ENCODE assay signal across 13 cellular contexts in genomic region chr10:32982911-32983310, GRCh38. TPM values are rescaled to one million over a fixed set of nuclear protein-coding genes. Genes with fewer than 3 reads are reported as not detected.
DNase-seq lines count a peak whose midpoint lies in the region; ATAC-seq and TF ChIP-seq lines count a peak whose summit lies in the region.
"Had no signal": no experiment of that assay in that cellular context is flagged by ENCODE, and none has a peak within 500 bp of the region (broad histone marks: within the 10 kb centered on the region; RNA-seq: fewer than 3 reads in every experiment).

No MANE protein-coding gene starts in this region.

- H2AFZ ChIP-seq in PC-9 (no peak overlapping the region), neuronal stem cell (ENCODE audit: low read length) (peak overlapping the region; percentile 61)

- H3K9me3 Mint-ChIP-seq in CD8-positive, alpha-beta memory T cell: no peaks in the 10 kb centered on the region

- no peak overlapping the region for H2BK15ac ChIP-seq in neuronal stem cell (ENCODE audit: low read length)

- no peaks in the 10 kb centered on the region for H3K36me3 ChIP-seq in CD8-positive, alpha-beta memory T cell (ENCODE audit: insufficient read depth, low read length)
- no peaks in the 10 kb centered on the region for H3K36me3 ChIP-seq in PC-9 (ENCODE audit: low read depth)
- no peaks in the 10 kb centered on the region for H3K36me3 ChIP-seq in neuronal stem cell (replicated peaks in 1 of 2; ENCODE audit: control insufficient read depth in 2 of 2, insufficient read depth in 2 of 2, low read length in 2 of 2)
- no peaks in the 10 kb centered on the region for H3K36me3 ChIP-seq in BE2C

- no peaks in the 10 kb centered on the region for H3K79me1 ChIP-seq in neuronal stem cell (ENCODE audit: low read depth, low read length)

- H3K79me2 ChIP-seq in PC-9 (ENCODE audit: low read depth): peaks cover 9% of the 10 kb centered on the region

- WGBS in neuronal stem cell (ENCODE audit: extremely low coverage in 2 of 2, insufficient read length in 2 of 2, insufficient replicate concordance in 1 of 2), 2 donors: no CpG with 5 or more reads among the region's 1 CpG

- H3K9me2 ChIP-seq in PC-9 (ENCODE audit: insufficient read depth): no peaks in the 10 kb centered on the region

- no TSS peak for BruUV-seq in PC-9 (replicated peaks; lab: Mats Ljungman, UMichigan)

- H3K4ac ChIP-seq in neuronal stem cell (ENCODE audit: low read length): no peak overlapping the region

- peaks cover 37% of the 10 kb centered on the region for H3K4me1 ChIP-seq in CD8-positive, alpha-beta memory T cell (ENCODE audit: insufficient read depth, low read length)
- H3K4me1 ChIP-seq in PC-9 (replicated peaks; ENCODE audit: insufficient read depth): peaks cover 69% of the 10 kb centered on the region
- H3K4me1 ChIP-seq in neuronal stem cell (ENCODE audit: control insufficient read depth in 2 of 2, insufficient read depth in 1 of 2, low read depth in 1 of 2, low read length in 2 of 2): peaks cover 2 to 30% of the 10 kb centered on the region in 2 donors
- peaks cover 19% of the 10 kb centered on the region for H3K4me1 ChIP-seq in BE2C

- no peak overlapping the region for H3K18ac ChIP-seq in neuronal stem cell (ENCODE audit: low read length)

- no peak overlapping the region for H3K4me3 ChIP-seq in CD8-positive, alpha-beta memory T cell (ENCODE audit: low read length)
- H3K4me3 ChIP-seq in PC-9 (no peak overlapping the region), neuronal stem cell (ENCODE audit: low read length in 2 of 2) (no peak overlapping the region), BE2C (ENCODE audit: low read depth, low read length) (no peak overlapping the region)

- H3K27ac ChIP-seq in CD8-positive, alpha-beta memory T cell (ENCODE audit: low read depth, low read length): peak overlapping the region; percentile 94
- H3K27ac ChIP-seq in PC-9: peak overlapping the region; percentile 98
- H3K27ac ChIP-seq in epithelial cell of prostate: peak overlapping the region; percentile 99
- no peak overlapping the region for H3K27ac ChIP-seq in neuronal stem cell (replicated peaks; ENCODE audit: low read length)

- H3K36me3 Mint-ChIP-seq in CD8-positive, alpha-beta memory T cell: peaks cover 0 to 3% (median 0%) of the 10 kb centered on the region in 3 donors

- no peaks in the 10 kb centered on the region for H4K20me1 ChIP-seq in PC-9 (ENCODE audit: insufficient read depth)

- intact Hi-C loops in PC-9 (cut with micrococcal nuclease; ENCODE audit: unreplicated experiment): no loop called here

- H2BK120ac ChIP-seq in neuronal stem cell (ENCODE audit: low read depth, low read length): no peak overlapping the region

- H4K8ac ChIP-seq in neuronal stem cell (ENCODE audit: low read depth, low read length): no peak overlapping the region

- H2BK12ac ChIP-seq in neuronal stem cell (ENCODE audit: low read length): no peak overlapping the region

- no peak for ATAC-seq in HG03457 (IDR thresholded peaks at IDR 0.05; ENCODE audit: unreplicated experiment)
- no peak for ATAC-seq in GM18870 (IDR thresholded peaks at IDR 0.05; ENCODE audit: unreplicated experiment)
- ATAC-seq: sciatic nerve had no signal

- H2BK5ac ChIP-seq in neuronal stem cell (ENCODE audit: low read length): no peak overlapping the region

- TF ChIP-seq CTCF in PC-9 (conservative IDR thresholded peaks at IDR 0.05): no peak
- TF ChIP-seq CTCF in BE2C (IDR thresholded peaks at IDR 0.05; ENCODE audit: low read depth, low read length): no peak

- POLR2A ChIA-PET in CD8-positive, alpha-beta memory T cell (lab: Charles Lee): interaction anchor here (0.9 kb wide), 1 partner anchor 21 kb away, joined by 3 read pairs; no protein-coding TSS in a partner anchor
- POLR2A ChIA-PET in PC-9 (lab: Charles Lee; ENCODE audit: unreplicated experiment): interaction anchor here (0.6 kb wide), 1 partner anchor 22 kb away, joined by 5 read pairs; no protein-coding TSS in a partner anchor

- no peaks in the 10 kb centered on the region for H3K9me3 ChIP-seq in CD8-positive, alpha-beta memory T cell (ENCODE audit: low read length)
- H3K9me3 ChIP-seq in PC-9 (ENCODE audit: insufficient read depth, low read depth): no peaks in the 10 kb centered on the region
- no peaks in the 10 kb centered on the region for H3K9me3 ChIP-seq in neuronal stem cell (replicated peaks in 1 of 2; ENCODE audit: control insufficient read depth in 2 of 2, insufficient read depth in 1 of 2, low read depth in 1 of 2, low read length in 2 of 2)
- H3K9me3 ChIP-seq in BE2C: no peaks in the 10 kb centered on the region

- CTCF ChIA-PET in CD8-positive, alpha-beta memory T cell (lab: Charles Lee): interaction anchor here (1.8 kb wide), 1 partner anchor 26 kb away, joined by 4 read pairs; no protein-coding TSS in a partner anchor
- CTCF ChIA-PET in PC-9 (lab: Charles Lee): interaction anchor here (0.7 kb wide), 1 partner anchor 847 kb away, joined by 3 read pairs; no protein-coding TSS in a partner anchor

- no peak overlapping the region for H2AK5ac ChIP-seq in neuronal stem cell (ENCODE audit: low read depth, low read length)

- no peak overlapping the region for H3K9ac ChIP-seq in neuronal stem cell (ENCODE audit: low read depth, low read length, poor library complexity)

- H4K91ac ChIP-seq in neuronal stem cell (ENCODE audit: low read depth, low read length, poor library complexity): no peak overlapping the region

- no peaks in the 10 kb centered on the region for H3K27me3 Mint-ChIP-seq in CD8-positive, alpha-beta memory T cell

- no peaks in the 10 kb centered on the region for H3K27me3 ChIP-seq in CD8-positive, alpha-beta memory T cell (ENCODE audit: insufficient read depth, low read length, poor library complexity, severe bottlenecking)
- H3K27me3 ChIP-seq in PC-9 (ENCODE audit: insufficient read depth, low read depth) (no peaks in the 10 kb centered on the region), neuronal stem cell (ENCODE audit: control insufficient read depth in 3 of 3, insufficient read depth in 3 of 3, low read depth in 1 of 3, low read length in 3 of 3) (no peaks in the 10 kb centered on the region), BE2C (no peaks in the 10 kb centered on the region)

- peak overlapping the region; percentile 77 to 100 (median 98) for H3K27ac Mint-ChIP-seq in CD8-positive, alpha-beta memory T cell

- no peak overlapping the region for H3K14ac ChIP-seq in neuronal stem cell (ENCODE audit: low read length)

- H3K4me3 Mint-ChIP-seq in CD8-positive, alpha-beta memory T cell: peak overlapping the region in 6 of 7 donors; percentile 19 to 98 (median 86)

- H3K4me1 Mint-ChIP-seq in CD8-positive, alpha-beta memory T cell: peaks cover 37 to 40% (median 39%) of the 10 kb centered on the region in 3 donors

- H3K23ac ChIP-seq in neuronal stem cell (ENCODE audit: low read depth, low read length, poor library complexity): no peak overlapping the region

- peaks cover 65% of the 10 kb centered on the region for H3F3A ChIP-seq in PC-9 (ENCODE audit: insufficient read depth, low read depth)

- H3K4me2 ChIP-seq in PC-9: peak overlapping the region; percentile 90; the same call in 1 of the 2 replicates
- no peak overlapping the region for H3K4me2 ChIP-seq in neuronal stem cell (ENCODE audit: insufficient read depth, low read length, poor library complexity, severe bottlenecking)

- no peak for DNase-seq in CD8-positive, alpha-beta memory T cell
- DNase-seq in PC-9: no peak
- DNase-seq in epithelial cell of prostate (ENCODE audit: low read depth, low spot score): no peak
- DNase-seq in neuronal stem cell (ENCODE audit: low spot score): no peak
- DNase-seq in BE2C: no peak
- DNase-seq in NCI-H748 (lab: John Stamatoyannopoulos, UW; ENCODE audit: unreplicated experiment): no peak
- DNase-seq: activated CD4-positive, alpha-beta T cell treated with anti-CD3 and anti-CD28 coated beads for 1 hour; activated naive CD4-positive, alpha-beta T cell; midbrain; Right ventricle myocardium superior had no signal

RNA-seq across cellular contexts. Expression of gene ITGB1, which starts 24.9 kb away (rescaled TPM):
- total RNA-seq in CD8-positive, alpha-beta memory T cell: 10 to 100 TPM; 75.5 to 82.1 TPM
- 342 TPM for polyA plus RNA-seq in CD8-positive, alpha-beta memory T cell
- total RNA-seq in PC-9 (2021): 307 and 421 TPM in 2 replicates
- polyA plus RNA-seq in neuronal stem cell (2013, experiment 1 of 2): 178 TPM
- 189 TPM for polyA plus RNA-seq in neuronal stem cell (2013, experiment 2 of 2)
- polyA plus RNA-seq in BE2C (2012; ENCODE audit: insufficient read depth, insufficient read length, low read depth): 164 TPM
